In the genomic region with DNA sequence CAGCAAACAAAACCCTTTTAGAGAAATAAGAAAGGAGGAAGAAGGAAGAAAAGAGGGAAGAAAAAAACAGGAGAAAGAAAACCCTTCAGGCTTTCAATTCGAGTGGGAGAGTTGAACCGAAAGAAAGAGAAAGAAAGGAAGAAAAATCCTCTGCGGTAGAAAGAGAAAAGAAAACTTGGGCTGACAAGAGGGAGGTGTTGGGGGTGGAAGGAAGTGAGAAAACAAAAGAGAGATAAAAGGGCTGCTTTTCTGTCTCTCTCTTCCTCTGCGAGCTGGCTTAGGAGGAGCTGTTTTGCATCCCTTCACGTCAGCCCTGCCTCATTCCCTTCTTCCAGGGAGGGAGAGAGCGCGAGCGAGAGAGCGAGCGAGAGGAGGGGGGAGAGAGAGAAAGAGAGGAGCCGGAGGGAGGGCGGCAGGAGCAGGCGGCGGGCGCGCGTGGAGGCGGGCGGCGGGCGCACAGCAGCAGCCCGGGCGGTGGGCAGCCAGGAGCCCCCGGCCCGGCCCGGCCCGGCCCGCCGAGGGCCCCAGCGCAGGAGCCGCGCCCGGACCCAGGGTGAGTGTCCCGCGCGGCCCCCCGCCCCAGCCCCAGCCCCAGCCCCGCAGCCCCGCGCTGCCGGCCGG, we compare ENCODE assay signal across 1 cellular context.
TF ChIP-seq lines count a peak whose summit lies in the region.

A gene with protein sequence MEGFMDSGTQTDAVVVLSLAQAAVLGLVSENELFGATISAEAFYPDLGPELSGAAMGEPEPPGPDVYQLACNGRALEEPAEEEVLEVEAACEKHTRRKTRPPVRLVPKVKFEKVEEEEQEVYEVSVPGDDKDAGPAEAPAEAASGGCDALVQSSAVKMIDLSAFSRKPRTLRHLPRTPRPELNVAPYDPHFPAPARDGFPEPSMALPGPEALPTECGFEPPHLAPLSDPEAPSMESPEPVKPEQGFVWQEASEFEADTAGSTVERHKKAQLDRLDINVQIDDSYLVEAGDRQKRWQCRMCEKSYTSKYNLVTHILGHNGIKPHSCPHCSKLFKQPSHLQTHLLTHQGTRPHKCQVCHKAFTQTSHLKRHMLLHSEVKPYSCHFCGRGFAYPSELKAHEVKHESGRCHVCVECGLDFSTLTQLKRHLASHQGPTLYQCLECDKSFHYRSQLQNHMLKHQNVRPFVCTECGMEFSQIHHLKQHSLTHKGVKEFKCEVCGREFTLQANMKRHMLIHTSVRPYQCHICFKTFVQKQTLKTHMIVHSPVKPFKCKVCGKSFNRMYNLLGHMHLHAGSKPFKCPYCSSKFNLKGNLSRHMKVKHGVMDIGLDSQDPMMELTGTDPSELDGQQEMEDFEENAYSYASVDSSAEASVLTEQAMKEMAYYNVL (plus strand): TSS at position 263 of the 621 bp plus-strand sequence. CDS start 65,814 bp downstream, outside the sequence.

TF ChIP-seq in K562, 482 proteins besides CTCF, POLR2A, EP300 and RAD21 (continued from another document and continues in another):
- TF ChIP-seq, protein P1, sequence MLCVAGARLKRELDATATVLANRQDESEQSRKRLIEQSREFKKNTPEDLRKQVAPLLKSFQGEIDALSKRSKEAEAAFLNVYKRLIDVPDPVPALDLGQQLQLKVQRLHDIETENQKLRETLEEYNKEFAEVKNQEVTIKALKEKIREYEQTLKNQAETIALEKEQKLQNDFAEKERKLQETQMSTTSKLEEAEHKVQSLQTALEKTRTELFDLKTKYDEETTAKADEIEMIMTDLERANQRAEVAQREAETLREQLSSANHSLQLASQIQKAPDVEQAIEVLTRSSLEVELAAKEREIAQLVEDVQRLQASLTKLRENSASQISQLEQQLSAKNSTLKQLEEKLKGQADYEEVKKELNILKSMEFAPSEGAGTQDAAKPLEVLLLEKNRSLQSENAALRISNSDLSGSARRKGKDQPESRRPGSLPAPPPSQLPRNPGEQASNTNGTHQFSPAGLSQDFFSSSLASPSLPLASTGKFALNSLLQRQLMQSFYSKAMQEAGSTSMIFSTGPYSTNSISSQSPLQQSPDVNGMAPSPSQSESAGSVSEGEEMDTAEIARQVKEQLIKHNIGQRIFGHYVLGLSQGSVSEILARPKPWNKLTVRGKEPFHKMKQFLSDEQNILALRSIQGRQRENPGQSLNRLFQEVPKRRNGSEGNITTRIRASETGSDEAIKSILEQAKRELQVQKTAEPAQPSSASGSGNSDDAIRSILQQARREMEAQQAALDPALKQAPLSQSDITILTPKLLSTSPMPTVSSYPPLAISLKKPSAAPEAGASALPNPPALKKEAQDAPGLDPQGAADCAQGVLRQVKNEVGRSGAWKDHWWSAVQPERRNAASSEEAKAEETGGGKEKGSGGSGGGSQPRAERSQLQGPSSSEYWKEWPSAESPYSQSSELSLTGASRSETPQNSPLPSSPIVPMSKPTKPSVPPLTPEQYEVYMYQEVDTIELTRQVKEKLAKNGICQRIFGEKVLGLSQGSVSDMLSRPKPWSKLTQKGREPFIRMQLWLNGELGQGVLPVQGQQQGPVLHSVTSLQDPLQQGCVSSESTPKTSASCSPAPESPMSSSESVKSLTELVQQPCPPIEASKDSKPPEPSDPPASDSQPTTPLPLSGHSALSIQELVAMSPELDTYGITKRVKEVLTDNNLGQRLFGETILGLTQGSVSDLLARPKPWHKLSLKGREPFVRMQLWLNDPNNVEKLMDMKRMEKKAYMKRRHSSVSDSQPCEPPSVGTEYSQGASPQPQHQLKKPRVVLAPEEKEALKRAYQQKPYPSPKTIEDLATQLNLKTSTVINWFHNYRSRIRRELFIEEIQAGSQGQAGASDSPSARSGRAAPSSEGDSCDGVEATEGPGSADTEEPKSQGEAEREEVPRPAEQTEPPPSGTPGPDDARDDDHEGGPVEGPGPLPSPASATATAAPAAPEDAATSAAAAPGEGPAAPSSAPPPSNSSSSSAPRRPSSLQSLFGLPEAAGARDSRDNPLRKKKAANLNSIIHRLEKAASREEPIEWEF (CRISPR knock-in tag; IDR thresholded peaks at IDR 0.05): no peak
- TF ChIP-seq, protein P2, sequence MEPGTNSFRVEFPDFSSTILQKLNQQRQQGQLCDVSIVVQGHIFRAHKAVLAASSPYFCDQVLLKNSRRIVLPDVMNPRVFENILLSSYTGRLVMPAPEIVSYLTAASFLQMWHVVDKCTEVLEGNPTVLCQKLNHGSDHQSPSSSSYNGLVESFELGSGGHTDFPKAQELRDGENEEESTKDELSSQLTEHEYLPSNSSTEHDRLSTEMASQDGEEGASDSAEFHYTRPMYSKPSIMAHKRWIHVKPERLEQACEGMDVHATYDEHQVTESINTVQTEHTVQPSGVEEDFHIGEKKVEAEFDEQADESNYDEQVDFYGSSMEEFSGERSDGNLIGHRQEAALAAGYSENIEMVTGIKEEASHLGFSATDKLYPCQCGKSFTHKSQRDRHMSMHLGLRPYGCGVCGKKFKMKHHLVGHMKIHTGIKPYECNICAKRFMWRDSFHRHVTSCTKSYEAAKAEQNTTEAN (CRISPR knock-in tag; IDR thresholded peaks at IDR 0.05): no peak
- TF ChIP-seq, protein P3, sequence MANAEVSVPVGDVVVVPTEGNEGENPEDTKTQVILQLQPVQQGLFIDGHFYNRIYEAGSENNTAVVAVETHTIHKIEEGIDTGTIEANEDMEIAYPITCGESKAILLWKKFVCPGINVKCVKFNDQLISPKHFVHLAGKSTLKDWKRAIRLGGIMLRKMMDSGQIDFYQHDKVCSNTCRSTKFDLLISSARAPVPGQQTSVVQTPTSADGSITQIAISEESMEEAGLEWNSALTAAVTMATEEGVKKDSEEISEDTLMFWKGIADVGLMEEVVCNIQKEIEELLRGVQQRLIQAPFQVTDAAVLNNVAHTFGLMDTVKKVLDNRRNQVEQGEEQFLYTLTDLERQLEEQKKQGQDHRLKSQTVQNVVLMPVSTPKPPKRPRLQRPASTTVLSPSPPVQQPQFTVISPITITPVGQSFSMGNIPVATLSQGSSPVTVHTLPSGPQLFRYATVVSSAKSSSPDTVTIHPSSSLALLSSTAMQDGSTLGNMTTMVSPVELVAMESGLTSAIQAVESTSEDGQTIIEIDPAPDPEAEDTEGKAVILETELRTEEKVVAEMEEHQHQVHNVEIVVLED (CRISPR knock-in tag; IDR thresholded peaks at IDR 0.05): no peak
- TF ChIP-seq HEY1 (CRISPR knock-in tag; IDR thresholded peaks at IDR 0.05; ENCODE audit: borderline replicate concordance) (no peak), U2AF2 (optimal IDR thresholded peaks at IDR 0.05; ENCODE audit: low read depth, low read length) (no peak), ZNF77 (CRISPR knock-in tag; IDR thresholded peaks at IDR 0.05) (no peak), ZNF586 (CRISPR knock-in tag; conservative IDR thresholded peaks at IDR 0.05) (no peak), MTF1 (CRISPR knock-in tag; IDR thresholded peaks at IDR 0.05; ENCODE audit: borderline replicate concordance) (no peak), TCF7 (IDR thresholded peaks at IDR 0.05; ENCODE audit: borderline replicate concordance) (no peak), KLF10 (CRISPR knock-in tag; IDR thresholded peaks at IDR 0.05) (no peak), RBFOX2 (IDR thresholded peaks at IDR 0.05; ENCODE audit: low read depth, low read length) (no peak), ZNF785 (CRISPR knock-in tag; IDR thresholded peaks at IDR 0.05) (no peak), GABPB1 (CRISPR knock-in tag; IDR thresholded peaks at IDR 0.05) (no peak), BCL6 (CRISPR knock-in tag; IDR thresholded peaks at IDR 0.05) (no peak), BRD4 (IDR thresholded peaks at IDR 0.05) (no peak), NUFIP1 (IDR thresholded peaks at IDR 0.05; ENCODE audit: partially characterized antibody) (no peak), LARP7 (IDR thresholded peaks at IDR 0.05) (0 out of 2 replicates have a peak, but pooled peaks have one; percentile 48), HNRNPH1 (optimal IDR thresholded peaks at IDR 0.05; ENCODE audit: low read depth, low read length) (no peak), RBM34 (IDR thresholded peaks at IDR 0.05; ENCODE audit: borderline replicate concordance, insufficient read depth, low read length) (no peak), HDAC1 (IDR thresholded peaks at IDR 0.05) (peak; percentile 45 to 67; a peak in 2 of 4 replicates), NFIX (CRISPR knock-in tag; IDR thresholded peaks at IDR 0.05; ENCODE audit: low read depth) (no peak), TOE1 (IDR thresholded peaks at IDR 0.05; ENCODE audit: borderline replicate concordance) (peak; percentile 34; the same call in 1 of the 2 replicates), TOE1 (CRISPR knock-in tag; IDR thresholded peaks at IDR 0.05; ENCODE audit: borderline replicate concordance, low read depth) (no peak), TARDBP (IDR thresholded peaks at IDR 0.05) (no peak), RAD51 (IDR thresholded peaks at IDR 0.05; ENCODE audit: borderline replicate concordance, low read depth) (no peak), TSC22D4 (tag; IDR thresholded peaks at IDR 0.05) (no peak), BACH1 (tag; IDR thresholded peaks at IDR 0.05) (no peak), MBD2 (IDR thresholded peaks at IDR 0.05; ENCODE audit: borderline replicate concordance, low read depth) (no peak), ZNF780A (CRISPR knock-in tag; IDR thresholded peaks at IDR 0.05) (no peak), CHD2 (IDR thresholded peaks at IDR 0.05; ENCODE audit: low read depth, low read length) (no peak), MIER1 (IDR thresholded peaks at IDR 0.05; ENCODE audit: low read depth) (no peak)
- TF ChIP-seq, protein P4, sequence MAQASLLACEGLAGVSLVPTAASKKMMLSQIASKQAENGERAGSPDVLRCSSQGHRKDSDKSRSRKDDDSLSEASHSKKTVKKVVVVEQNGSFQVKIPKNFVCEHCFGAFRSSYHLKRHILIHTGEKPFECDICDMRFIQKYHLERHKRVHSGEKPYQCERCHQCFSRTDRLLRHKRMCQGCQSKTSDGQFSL (CRISPR knock-in tag; IDR thresholded peaks at IDR 0.05): no peak
- TF ChIP-seq, protein P4 (tag; IDR thresholded peaks at IDR 0.05): no peak
- TF ChIP-seq, protein P5, sequence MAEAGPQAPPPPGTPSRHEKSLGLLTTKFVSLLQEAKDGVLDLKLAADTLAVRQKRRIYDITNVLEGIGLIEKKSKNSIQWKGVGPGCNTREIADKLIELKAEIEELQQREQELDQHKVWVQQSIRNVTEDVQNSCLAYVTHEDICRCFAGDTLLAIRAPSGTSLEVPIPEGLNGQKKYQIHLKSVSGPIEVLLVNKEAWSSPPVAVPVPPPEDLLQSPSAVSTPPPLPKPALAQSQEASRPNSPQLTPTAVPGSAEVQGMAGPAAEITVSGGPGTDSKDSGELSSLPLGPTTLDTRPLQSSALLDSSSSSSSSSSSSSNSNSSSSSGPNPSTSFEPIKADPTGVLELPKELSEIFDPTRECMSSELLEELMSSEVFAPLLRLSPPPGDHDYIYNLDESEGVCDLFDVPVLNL (CRISPR knock-in tag; IDR thresholded peaks at IDR 0.05; ENCODE audit: low read depth): no peak
- TF ChIP-seq, protein P6, sequence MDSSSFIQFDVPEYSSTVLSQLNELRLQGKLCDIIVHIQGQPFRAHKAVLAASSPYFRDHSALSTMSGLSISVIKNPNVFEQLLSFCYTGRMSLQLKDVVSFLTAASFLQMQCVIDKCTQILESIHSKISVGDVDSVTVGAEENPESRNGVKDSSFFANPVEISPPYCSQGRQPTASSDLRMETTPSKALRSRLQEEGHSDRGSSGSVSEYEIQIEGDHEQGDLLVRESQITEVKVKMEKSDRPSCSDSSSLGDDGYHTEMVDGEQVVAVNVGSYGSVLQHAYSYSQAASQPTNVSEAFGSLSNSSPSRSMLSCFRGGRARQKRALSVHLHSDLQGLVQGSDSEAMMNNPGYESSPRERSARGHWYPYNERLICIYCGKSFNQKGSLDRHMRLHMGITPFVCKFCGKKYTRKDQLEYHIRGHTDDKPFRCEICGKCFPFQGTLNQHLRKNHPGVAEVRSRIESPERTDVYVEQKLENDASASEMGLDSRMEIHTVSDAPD (CRISPR knock-in tag; IDR thresholded peaks at IDR 0.05): no peak
- TF ChIP-seq, protein P7, sequence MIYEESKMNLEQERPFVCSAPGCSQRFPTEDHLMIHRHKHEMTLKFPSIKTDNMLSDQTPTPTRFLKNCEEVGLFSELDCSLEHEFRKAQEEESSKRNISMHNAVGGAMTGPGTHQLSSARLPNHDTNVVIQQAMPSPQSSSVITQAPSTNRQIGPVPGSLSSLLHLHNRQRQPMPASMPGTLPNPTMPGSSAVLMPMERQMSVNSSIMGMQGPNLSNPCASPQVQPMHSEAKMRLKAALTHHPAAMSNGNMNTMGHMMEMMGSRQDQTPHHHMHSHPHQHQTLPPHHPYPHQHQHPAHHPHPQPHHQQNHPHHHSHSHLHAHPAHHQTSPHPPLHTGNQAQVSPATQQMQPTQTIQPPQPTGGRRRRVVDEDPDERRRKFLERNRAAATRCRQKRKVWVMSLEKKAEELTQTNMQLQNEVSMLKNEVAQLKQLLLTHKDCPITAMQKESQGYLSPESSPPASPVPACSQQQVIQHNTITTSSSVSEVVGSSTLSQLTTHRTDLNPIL (CRISPR knock-in tag; IDR thresholded peaks at IDR 0.05): no peak
- TF ChIP-seq, protein P8, sequence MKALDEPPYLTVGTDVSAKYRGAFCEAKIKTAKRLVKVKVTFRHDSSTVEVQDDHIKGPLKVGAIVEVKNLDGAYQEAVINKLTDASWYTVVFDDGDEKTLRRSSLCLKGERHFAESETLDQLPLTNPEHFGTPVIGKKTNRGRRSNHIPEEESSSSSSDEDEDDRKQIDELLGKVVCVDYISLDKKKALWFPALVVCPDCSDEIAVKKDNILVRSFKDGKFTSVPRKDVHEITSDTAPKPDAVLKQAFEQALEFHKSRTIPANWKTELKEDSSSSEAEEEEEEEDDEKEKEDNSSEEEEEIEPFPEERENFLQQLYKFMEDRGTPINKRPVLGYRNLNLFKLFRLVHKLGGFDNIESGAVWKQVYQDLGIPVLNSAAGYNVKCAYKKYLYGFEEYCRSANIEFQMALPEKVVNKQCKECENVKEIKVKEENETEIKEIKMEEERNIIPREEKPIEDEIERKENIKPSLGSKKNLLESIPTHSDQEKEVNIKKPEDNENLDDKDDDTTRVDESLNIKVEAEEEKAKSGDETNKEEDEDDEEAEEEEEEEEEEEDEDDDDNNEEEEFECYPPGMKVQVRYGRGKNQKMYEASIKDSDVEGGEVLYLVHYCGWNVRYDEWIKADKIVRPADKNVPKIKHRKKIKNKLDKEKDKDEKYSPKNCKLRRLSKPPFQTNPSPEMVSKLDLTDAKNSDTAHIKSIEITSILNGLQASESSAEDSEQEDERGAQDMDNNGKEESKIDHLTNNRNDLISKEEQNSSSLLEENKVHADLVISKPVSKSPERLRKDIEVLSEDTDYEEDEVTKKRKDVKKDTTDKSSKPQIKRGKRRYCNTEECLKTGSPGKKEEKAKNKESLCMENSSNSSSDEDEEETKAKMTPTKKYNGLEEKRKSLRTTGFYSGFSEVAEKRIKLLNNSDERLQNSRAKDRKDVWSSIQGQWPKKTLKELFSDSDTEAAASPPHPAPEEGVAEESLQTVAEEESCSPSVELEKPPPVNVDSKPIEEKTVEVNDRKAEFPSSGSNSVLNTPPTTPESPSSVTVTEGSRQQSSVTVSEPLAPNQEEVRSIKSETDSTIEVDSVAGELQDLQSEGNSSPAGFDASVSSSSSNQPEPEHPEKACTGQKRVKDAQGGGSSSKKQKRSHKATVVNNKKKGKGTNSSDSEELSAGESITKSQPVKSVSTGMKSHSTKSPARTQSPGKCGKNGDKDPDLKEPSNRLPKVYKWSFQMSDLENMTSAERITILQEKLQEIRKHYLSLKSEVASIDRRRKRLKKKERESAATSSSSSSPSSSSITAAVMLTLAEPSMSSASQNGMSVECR (CRISPR knock-in tag; IDR thresholded peaks at IDR 0.05): no peak
